In the genomic region with DNA sequence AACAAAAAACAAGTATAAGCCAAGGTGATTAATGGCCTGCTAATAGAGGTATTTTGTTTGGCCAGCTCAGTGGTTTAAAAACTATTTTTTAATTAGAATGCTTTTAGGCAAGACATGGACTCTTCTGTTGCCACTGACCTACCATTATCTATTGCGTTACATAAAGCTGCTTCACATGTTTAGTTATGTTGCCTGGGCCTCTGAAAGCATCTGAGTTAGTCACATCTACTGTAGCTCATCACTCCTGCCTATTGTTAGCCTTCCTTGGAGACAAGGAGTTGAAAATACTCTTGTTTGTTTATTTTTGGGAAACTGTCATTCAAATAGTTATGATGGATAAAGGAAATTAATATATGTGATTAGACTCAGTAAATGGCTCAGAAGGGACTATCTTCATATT, we compare ENCODE assay signal across 1 cellular context.
TF ChIP-seq lines count a peak whose summit lies in the region.

No MANE protein-coding gene starts in this region.

TF ChIP-seq in GM12878, 131 proteins besides CTCF, POLR2A, EP300 and RAD21:
- no peak for TF ChIP-seq GABPA (IDR thresholded peaks at IDR 0.05; ENCODE audit: low read depth)
- TF ChIP-seq, protein P1, sequence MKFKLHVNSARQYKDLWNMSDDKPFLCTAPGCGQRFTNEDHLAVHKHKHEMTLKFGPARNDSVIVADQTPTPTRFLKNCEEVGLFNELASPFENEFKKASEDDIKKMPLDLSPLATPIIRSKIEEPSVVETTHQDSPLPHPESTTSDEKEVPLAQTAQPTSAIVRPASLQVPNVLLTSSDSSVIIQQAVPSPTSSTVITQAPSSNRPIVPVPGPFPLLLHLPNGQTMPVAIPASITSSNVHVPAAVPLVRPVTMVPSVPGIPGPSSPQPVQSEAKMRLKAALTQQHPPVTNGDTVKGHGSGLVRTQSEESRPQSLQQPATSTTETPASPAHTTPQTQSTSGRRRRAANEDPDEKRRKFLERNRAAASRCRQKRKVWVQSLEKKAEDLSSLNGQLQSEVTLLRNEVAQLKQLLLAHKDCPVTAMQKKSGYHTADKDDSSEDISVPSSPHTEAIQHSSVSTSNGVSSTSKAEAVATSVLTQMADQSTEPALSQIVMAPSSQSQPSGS (IDR thresholded peaks at IDR 0.05; ENCODE audit: low read length), result no peak
- TF ChIP-seq CHD1 (IDR thresholded peaks at IDR 0.05; ENCODE audit: low read depth, low read length), result no peak
- TF ChIP-seq TAF1 (IDR thresholded peaks at IDR 0.05; ENCODE audit: borderline replicate concordance, low read depth, low read length), result no peak
- no peak for TF ChIP-seq RAD51 (IDR thresholded peaks at IDR 0.05)
- TF ChIP-seq, protein P2, sequence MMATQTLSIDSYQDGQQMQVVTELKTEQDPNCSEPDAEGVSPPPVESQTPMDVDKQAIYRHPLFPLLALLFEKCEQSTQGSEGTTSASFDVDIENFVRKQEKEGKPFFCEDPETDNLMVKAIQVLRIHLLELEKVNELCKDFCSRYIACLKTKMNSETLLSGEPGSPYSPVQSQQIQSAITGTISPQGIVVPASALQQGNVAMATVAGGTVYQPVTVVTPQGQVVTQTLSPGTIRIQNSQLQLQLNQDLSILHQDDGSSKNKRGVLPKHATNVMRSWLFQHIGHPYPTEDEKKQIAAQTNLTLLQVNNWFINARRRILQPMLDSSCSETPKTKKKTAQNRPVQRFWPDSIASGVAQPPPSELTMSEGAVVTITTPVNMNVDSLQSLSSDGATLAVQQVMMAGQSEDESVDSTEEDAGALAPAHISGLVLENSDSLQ (IDR thresholded peaks at IDR 0.05), result no peak
- TF ChIP-seq TCF12 (IDR thresholded peaks at IDR 0.05; ENCODE audit: low read depth, low read length), result no peak
- no peak for TF ChIP-seq CEBPB (IDR thresholded peaks at IDR 0.05; ENCODE audit: borderline replicate concordance in 1 of 2, low read depth in 2 of 2, low read length in 2 of 2)
- no peak for TF ChIP-seq HDGF (IDR thresholded peaks at IDR 0.05)
- no peak for TF ChIP-seq ZNF207 (IDR thresholded peaks at IDR 0.05; ENCODE audit: borderline replicate concordance)
